In genomic region chr7:82722946-82723345, GRCh38 we compare ENCODE assay signal across 16 cellular contexts.
DNase-seq lines count a peak whose midpoint lies in the region; ATAC-seq and TF ChIP-seq lines count a peak whose summit lies in the region.
"Had no signal": no experiment of that assay in that cellular context is flagged by ENCODE, and none has a peak within 500 bp of the region (broad histone marks: within the 10 kb centered on the region; RNA-seq: fewer than 3 reads in every experiment).

No MANE protein-coding gene starts in this region.

- DNase-seq in mammary epithelial cell: no peak
- no peak for DNase-seq in MCF 10A (ENCODE audit: unreplicated experiment)
- DNase-seq in NCI-H82 (lab: John Stamatoyannopoulos, UW): peak; percentile 68
- no peak for DNase-seq in foreskin keratinocyte
- no peak for DNase-seq in putamen (ENCODE audit: low spot score)
- DNase-seq in EL: no peak
- DNase-seq in HFFc6: no peak
- DNase-seq: activated CD4-positive, alpha-beta memory T cell treated with anti-CD3 and anti-CD28 coated beads for 36 hours; activated naive CD4-positive, alpha-beta T cell treated with Interleukin-2 at 50 U/mL for 16 hours; effector memory CD4-positive, alpha-beta T cell; islet precursor cell; MM.1S; naive thymus-derived CD8-positive, alpha-beta T cell had no signal

- in situ Hi-C loops in mammary epithelial cell (cut with MboI; ENCODE audit: low sequenced_read_pairs in 2 of 2): loop anchor here in 1 of 2 donors (10.0 kb wide), 1 partner anchor 688 kb away; no protein-coding TSS in a partner anchor

- ATAC-seq in foreskin keratinocyte (peak; percentile 27), HG02970 (IDR thresholded peaks at IDR 0.05; ENCODE audit: low FRiP score, unreplicated experiment) (no peak)
- ATAC-seq: naive thymus-derived CD8-positive, alpha-beta T cell had no signal

- CTCF ChIA-PET in mammary epithelial cell (lab: Charles Lee; ENCODE audit: low non-redundant PET): no interaction called here
- CTCF ChIA-PET in MCF 10A (lab: Yijun Ruan, JAX): interaction anchor here (0.7 to 1.2 kb wide), 5 partner anchors 117 to 679 kb away, joined by 3 read pairs; no protein-coding TSS in a partner anchor

- POLR2A ChIA-PET in MCF 10A (lab: Yijun Ruan, JAX): no interaction called here

- H3K27ac Mint-ChIP-seq in MCF 10A (ENCODE audit: low read depth, unreplicated experiment) (no peak overlapping the region), HFFc6 (no peak overlapping the region)
- H3K27ac Mint-ChIP-seq: activated CD4-positive, alpha-beta memory T cell treated with anti-CD3 and anti-CD28 coated beads for 36 hours had no signal

- H3K27me3 ChIP-seq in mammary epithelial cell (ENCODE audit: insufficient read depth, low read length) (no peaks in the 10 kb centered on the region), foreskin keratinocyte (no peaks in the 10 kb centered on the region)

- WGBS in mammary epithelial cell (ENCODE audit: low coverage, missing lambda C conversion rate): 37% methylated on average over 3 of the region's 3 CpGs

- TF ChIP-seq CTCF in mammary epithelial cell (conservative IDR thresholded peaks at IDR 0.05 in 1 of 2, IDR thresholded peaks at IDR 0.05 in 1 of 2; ENCODE audit: extremely low read depth in 1 of 2, insufficient read depth in 1 of 2, low read depth in 1 of 2, low read length in 2 of 2) (no peak), MCF 10A (IDR thresholded peaks at IDR 0.05; ENCODE audit: unreplicated experiment) (no peak), foreskin keratinocyte (conservative IDR thresholded peaks at IDR 0.05) (no peak), HFFc6 (IDR thresholded peaks at IDR 0.05) (no peak)

- H3K4me2 ChIP-seq in mammary epithelial cell (ENCODE audit: insufficient read depth, low read depth, low read length): no peak overlapping the region

- H3K4me3 ChIP-seq in mammary epithelial cell (replicated peaks in 1 of 3; ENCODE audit: insufficient read depth in 1 of 3, low read depth in 2 of 3, low read length in 3 of 3): no peak overlapping the region

- H3K9me3 ChIP-seq in mammary epithelial cell (replicated peaks; ENCODE audit: insufficient read depth, low read length): no peaks in the 10 kb centered on the region

- BruUV-seq in mammary epithelial cell (replicated peaks; lab: Mats Ljungman, UMichigan): no TSS peak
- BruUV-seq in MCF 10A (replicated peaks; lab: Mats Ljungman, UMichigan): no TSS peak

- H4K20me1 ChIP-seq in mammary epithelial cell (ENCODE audit: insufficient read depth, low read length): no peaks in the 10 kb centered on the region

- H3K36me3 Mint-ChIP-seq in MCF 10A (ENCODE audit: insufficient read depth, unreplicated experiment) (no peaks in the 10 kb centered on the region), HFFc6 (ENCODE audit: low read depth) (no peaks in the 10 kb centered on the region)
- H3K36me3 Mint-ChIP-seq: activated CD4-positive, alpha-beta memory T cell treated with anti-CD3 and anti-CD28 coated beads for 36 hours; naive thymus-derived CD8-positive, alpha-beta T cell had no signal

- intact Hi-C loops in mammary epithelial cell (cut with micrococcal nuclease): no loop called here
- intact Hi-C loops in MCF 10A (cut with micrococcal nuclease): loop anchor here (10.0 kb wide), 1 partner anchor 238 kb away; no protein-coding TSS in a partner anchor

- H3K79me2 ChIP-seq in mammary epithelial cell (ENCODE audit: insufficient read depth, low read length): no peaks in the 10 kb centered on the region

- H3K9me3 Mint-ChIP-seq in MCF 10A (ENCODE audit: unreplicated experiment) (no peaks in the 10 kb centered on the region), HFFc6 (no peaks in the 10 kb centered on the region)
- H3K9me3 Mint-ChIP-seq: activated CD4-positive, alpha-beta memory T cell treated with anti-CD3 and anti-CD28 coated beads for 36 hours; naive thymus-derived CD8-positive, alpha-beta T cell had no signal

- no peak overlapping the region for H3K9ac ChIP-seq in mammary epithelial cell (ENCODE audit: insufficient read depth, low read length)

- H3K27ac ChIP-seq in mammary epithelial cell (ENCODE audit: insufficient read depth, low read depth, low read length) (no peak overlapping the region), foreskin keratinocyte (no peak overlapping the region)
- H3K27ac ChIP-seq: RWPE1, VCaP had no signal

- H3K4me3 Mint-ChIP-seq in MCF 10A (ENCODE audit: unreplicated experiment): no peak overlapping the region
- H3K4me3 Mint-ChIP-seq in HFFc6: no peak overlapping the region
- H3K4me3 Mint-ChIP-seq: activated CD4-positive, alpha-beta memory T cell treated with anti-CD3 and anti-CD28 coated beads for 36 hours; naive thymus-derived CD8-positive, alpha-beta T cell had no signal

- no peaks in the 10 kb centered on the region for H3K36me3 ChIP-seq in mammary epithelial cell (ENCODE audit: insufficient read depth, low read length)

- H3K4me1 Mint-ChIP-seq in MCF 10A (ENCODE audit: insufficient read depth, unreplicated experiment) (no peaks in the 10 kb centered on the region), HFFc6 (ENCODE audit: low read depth) (no peaks in the 10 kb centered on the region)

- H3K4me1 ChIP-seq in mammary epithelial cell (ENCODE audit: insufficient read depth, low read length): no peaks in the 10 kb centered on the region
- no peaks in the 10 kb centered on the region for H3K4me1 ChIP-seq in foreskin keratinocyte

- H3K27me3 Mint-ChIP-seq in MCF 10A (ENCODE audit: insufficient read depth, unreplicated experiment) (peaks cover 35% of the 10 kb centered on the region), HFFc6 (ENCODE audit: insufficient read depth) (peaks cover 2% of the 10 kb centered on the region; the same call in 1 of the 2 replicates)
- H3K27me3 Mint-ChIP-seq: activated CD4-positive, alpha-beta memory T cell treated with anti-CD3 and anti-CD28 coated beads for 36 hours; naive thymus-derived CD8-positive, alpha-beta T cell had no signal

- dilution Hi-C loops in mammary epithelial cell (cut with HindIII; ENCODE audit: low sequenced_read_pairs): no loop called here

- peak overlapping the region; percentile 3 for H2AFZ ChIP-seq in mammary epithelial cell (ENCODE audit: low read depth, low read length)
